Comparison of ENCODE assay signal across 8 cellular contexts in the genomic region with DNA sequence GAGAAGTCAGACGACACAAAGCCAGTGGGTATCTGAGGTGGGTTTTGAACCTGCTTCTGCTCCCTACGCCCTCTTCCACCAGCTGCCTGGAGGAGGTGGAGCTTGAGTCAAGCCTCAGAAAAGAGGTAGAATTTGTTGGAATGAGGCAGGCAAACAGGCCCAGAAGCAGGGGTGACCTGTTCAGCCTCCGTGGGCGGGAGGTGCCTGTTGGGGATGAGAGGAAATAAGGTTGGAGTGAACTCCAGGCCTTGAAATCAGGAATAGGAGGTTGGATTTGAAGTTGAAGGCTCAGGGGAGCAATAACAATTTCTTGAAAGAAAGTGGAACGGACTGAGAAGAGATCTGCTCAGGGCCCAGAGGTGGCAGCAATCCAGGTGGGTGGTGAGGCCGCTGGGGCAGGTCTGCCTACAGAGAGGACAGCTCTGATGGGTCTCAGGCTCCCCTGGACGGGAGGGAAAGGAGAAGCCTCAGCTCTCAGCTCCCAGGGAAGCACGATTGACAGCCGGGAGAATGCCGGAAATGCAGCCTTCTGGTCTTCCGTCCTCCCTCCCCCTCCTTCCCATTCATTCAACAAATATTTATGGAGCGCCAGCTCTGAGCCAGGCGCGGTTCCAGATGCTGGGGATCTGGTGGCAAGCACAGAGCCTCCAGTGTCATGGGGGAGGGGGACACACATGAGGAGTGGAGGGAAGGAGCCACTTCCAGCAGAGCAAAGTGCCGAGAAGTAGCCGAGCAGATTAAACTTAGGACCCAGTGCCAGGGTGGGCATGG.
A peak's percentile ranks its signal among the peaks of the same experiment; 100 is the strongest.
DNase-seq lines count a peak whose midpoint lies in the region; ATAC-seq and TF ChIP-seq lines count a peak whose summit lies in the region.

No MANE protein-coding gene starts in this region.

- CTCF ChIA-PET in PC-3 (lab: Charles Lee) = no interaction called here

- no peaks in the 10 kb centered on the region for H3K9me2 ChIP-seq in PC-3 (replicated peaks; ENCODE audit: low read length)

- H2AFZ ChIP-seq in PC-3 (ENCODE audit: low read length) (peak overlapping the region; percentile 59), fibroblast of lung (ENCODE audit: low read length) (no peak overlapping the region)

- peaks cover 5% of the 10 kb centered on the region for H3F3A ChIP-seq in PC-3 (ENCODE audit: low read length, unreplicated experiment)

- no peaks in the 10 kb centered on the region for H3K9me3 ChIP-seq in PC-3 (ENCODE audit: low read length)
- no peaks in the 10 kb centered on the region for H3K9me3 ChIP-seq in fibroblast of lung (ENCODE audit: control insufficient read depth, insufficient read depth, low read depth, low read length)

- no peaks in the 10 kb centered on the region for H4K20me1 ChIP-seq in PC-3 (ENCODE audit: low read length)
- no peaks in the 10 kb centered on the region for H4K20me1 ChIP-seq in fibroblast of lung (ENCODE audit: control insufficient read depth, extremely low read depth, insufficient read depth, low read length)

- H3K36me3 ChIP-seq in PC-3 (ENCODE audit: low read depth, low read length) (no peaks in the 10 kb centered on the region), fibroblast of lung (ENCODE audit: control insufficient read depth, insufficient read depth, low read length) (peaks cover 7% of the 10 kb centered on the region), rectal smooth muscle tissue (ENCODE audit: control insufficient read depth, insufficient read depth, low read length) (no peaks in the 10 kb centered on the region)

- no peaks in the 10 kb centered on the region for H3K27me3 ChIP-seq in PC-3 (ENCODE audit: low read length)
- no peaks in the 10 kb centered on the region for H3K27me3 ChIP-seq in fibroblast of lung (ENCODE audit: control insufficient read depth, insufficient read depth, low read length)
- no peaks in the 10 kb centered on the region for H3K27me3 ChIP-seq in rectal smooth muscle tissue (ENCODE audit: control insufficient read depth, insufficient read depth, low read length)

- H3K4me1 ChIP-seq in PC-3 (ENCODE audit: insufficient read depth, low read length) (peaks cover 40% of the 10 kb centered on the region), fibroblast of lung (ENCODE audit: control insufficient read depth, extremely low read depth, insufficient read depth, low read length) (peaks cover 25% of the 10 kb centered on the region), rectal smooth muscle tissue (ENCODE audit: control insufficient read depth, insufficient read depth, low read length) (peaks cover 19% of the 10 kb centered on the region)

- ATAC-seq in PC-3 (peak; percentile 59), HG03039 (IDR thresholded peaks at IDR 0.05; ENCODE audit: unreplicated experiment) (no peak)

- H3K4me3 ChIP-seq in PC-3 (ENCODE audit: low read length) (peak overlapping the region; percentile 72), fibroblast of lung (replicated peaks in 1 of 4; ENCODE audit: control extremely low read depth in 1 of 4, insufficient read depth in 1 of 4, low read depth in 3 of 4, low read length in 4 of 4) (peak overlapping the region; percentile 16 to 88 (median 52)), rectal smooth muscle tissue (ENCODE audit: low read length) (no peak overlapping the region)

- peaks cover 78% of the 10 kb centered on the region for H3K79me2 ChIP-seq in PC-3 (ENCODE audit: low read length)
- H3K79me2 ChIP-seq in fibroblast of lung (ENCODE audit: control insufficient read depth, insufficient read depth, low read length) = peaks cover 75% of the 10 kb centered on the region

- no peak for TF ChIP-seq CTCF in PC-3 (conservative IDR thresholded peaks at IDR 0.05; ENCODE audit: low read depth, low read length)
- no peak for TF ChIP-seq CTCF in fibroblast of lung (conservative IDR thresholded peaks at IDR 0.05 in 1 of 2, IDR thresholded peaks at IDR 0.05 in 1 of 2; ENCODE audit: low read depth in 1 of 2, low read length in 2 of 2)
- no peak for TF ChIP-seq CTCF in GM20000 (IDR thresholded peaks at IDR 0.05; ENCODE audit: extremely low read depth, missing control alignments)

- POLR2A ChIA-PET in PC-3 (lab: Charles Lee; ENCODE audit: unreplicated experiment) = no interaction called here

- no TSS peak for BruUV-seq in PC-3 (replicated peaks; lab: Mats Ljungman, UMichigan)

- intact Hi-C loops in PC-3 (cut with micrococcal nuclease) = no loop called here

- DNase-seq in G401 (ENCODE audit: low spot score) (peak; percentile 61), PC-3 (peak; percentile 91), fibroblast of lung (ENCODE audit: low read depth in 2 of 2) (peak; percentile 75 to 91), NCI-H524 treated with DMSO at 0.1 percent for 48 hours (lab: John Stamatoyannopoulos, UW) (no peak), GM20000 (ENCODE audit: low spot score) (no peak)
- DNase-seq in stimulated activated CD4-positive, alpha-beta T cell treated with anti-CD3 and anti-CD28 coated beads, Interleukin-4, amount 100 ng/mL, for 4 hours = no peak

- H3K27ac ChIP-seq in PC-3 (ENCODE audit: low read length) = peak overlapping the region; percentile 90
- H3K27ac ChIP-seq in fibroblast of lung (ENCODE audit: insufficient read depth, low read length) = peak overlapping the region; percentile 91
- H3K27ac ChIP-seq in rectal smooth muscle tissue (ENCODE audit: low read depth, low read length) = peak overlapping the region; percentile 47

- H3K4me2 ChIP-seq in PC-3 (ENCODE audit: low read length) (peak overlapping the region; percentile 89), fibroblast of lung (ENCODE audit: extremely low read depth, insufficient read depth, low read length) (peak overlapping the region; percentile 92)

- in situ Hi-C loops in G401 (cut with HindIII; ENCODE audit: low sequenced_read_pairs) = no loop called here

- peak overlapping the region; percentile 60 for H3K9ac ChIP-seq in PC-3 (ENCODE audit: low read length)
- peak overlapping the region; percentile 38 for H3K9ac ChIP-seq in fibroblast of lung (ENCODE audit: insufficient read depth, low read length)
- no peak overlapping the region for H3K9ac ChIP-seq in rectal smooth muscle tissue (ENCODE audit: low read length)

Comparison
In these comparisons a context has a peak if more than half of its experiments do, and no peak if none do; other contexts are left out.
1. DNase-seq: peak in G401 (single experiment), PC-3 (single experiment) and fibroblast of lung (2 of 2); none in stimulated activated CD4-positive, alpha-beta T cell treated with anti-CD3 and anti-CD28 coated beads, Interleukin-4, amount 100 ng/mL, for 4 hours (0 of 2), NCI-H524 treated with DMSO at 0.1 percent for 48 hours (single experiment) and GM20000 (single experiment).
2. Peak in every context shown above with its lines, with median percentiles within 50 percentile points of each other: H3K27ac ChIP-seq.